In genomic region chr20:23534801-23535593, GRCh38 we compare ENCODE assay signal across 16 cellular contexts. TPM values are rescaled to one million over a fixed set of nuclear protein-coding genes. Genes with fewer than 3 reads are reported as not detected.
DNase-seq lines count a peak whose midpoint lies in the region; ATAC-seq lines count a peak whose summit lies in the region.
"Had no signal": no experiment of that assay in that cellular context is flagged by ENCODE, and none has a peak within 500 bp of the region (broad histone marks: within the 10 kb centered on the region; RNA-seq: fewer than 3 reads in every experiment).

No MANE protein-coding gene starts in this region.

- no peaks in the 10 kb centered on the region for H3K36me3 Mint-ChIP-seq in dendritic cell treated with granulocyte-macrophage colony-stimulating factor and Interleukin-4, amounts not matched to agents 40 ng/mL and 50 ng/mL, for 4 days (ENCODE audit: low read depth)
- H3K36me3 Mint-ChIP-seq: CD8-positive, alpha-beta memory T cell; IgD-negative memory B cell had no signal

- DNase-seq in middle frontal gyrus (ENCODE audit: extremely low spot score, low spot score) = peak; percentile 9
- DNase-seq in posterior cingulate gyrus = peak in 7 of 10 donors; percentile 22 to 93 (median 49)
- no peak for DNase-seq in aorta
- no peak for DNase-seq in effector CD8-positive, alpha-beta T cell (lab: John Stamatoyannopoulos, UW)
- no peak for DNase-seq in NCI-H1417 (lab: John Stamatoyannopoulos, UW)
- DNase-seq in MV-4-11 (lab: John Stamatoyannopoulos, UW) = no peak
- DNase-seq: Caco-2; CD8-positive, alpha-beta memory T cell; DND-41; GDM1; GOT3 had no signal

- H3K36me3 ChIP-seq in aorta (ENCODE audit: control insufficient read depth in 1 of 2, insufficient read depth in 2 of 2, low read length in 1 of 2) = no peaks in the 10 kb centered on the region
- H3K36me3 ChIP-seq: HAP-1 had no signal

- peaks cover 5% of the 10 kb centered on the region for H3K9me3 ChIP-seq in aorta (ENCODE audit: control insufficient read depth, low read length)
- H3K9me3 ChIP-seq: Caco-2, HAP-1 had no signal

- no peaks in the 10 kb centered on the region for H3K4me1 ChIP-seq in aorta (ENCODE audit: control insufficient read depth in 1 of 2, insufficient read depth in 2 of 2, low read length in 2 of 2)
- H3K4me1 ChIP-seq: Caco-2, HAP-1 had no signal

- H3K27ac Mint-ChIP-seq in dendritic cell treated with granulocyte-macrophage colony-stimulating factor and Interleukin-4, amounts not matched to agents 40 ng/mL and 50 ng/mL, for 4 days = peak overlapping the region; percentile 45
- H3K27ac Mint-ChIP-seq: CD8-positive, alpha-beta memory T cell had no signal

- no peak overlapping the region for H3K4me3 Mint-ChIP-seq in dendritic cell treated with granulocyte-macrophage colony-stimulating factor and Interleukin-4, amounts not matched to agents 40 ng/mL and 50 ng/mL, for 4 days
- H3K4me3 Mint-ChIP-seq: CD8-positive, alpha-beta memory T cell; IgD-negative memory B cell had no signal

- intact Hi-C loops in dendritic cell treated with granulocyte-macrophage colony-stimulating factor and Interleukin-4, amounts not matched to agents 40 ng/mL and 50 ng/mL, for 4 days (cut with micrococcal nuclease) = no loop called here
- intact Hi-C loops in posterior cingulate gyrus (cut with DNase I) = no loop called here
- intact Hi-C loops in aorta (cut with DNase I) = no loop called here

- WGBS in aorta, 2 donors = 80 to 83% methylated on average over 20 of the region's 20 CpGs

- peaks cover 10% of the 10 kb centered on the region for H3K27me3 Mint-ChIP-seq in dendritic cell treated with granulocyte-macrophage colony-stimulating factor and Interleukin-4, amounts not matched to agents 40 ng/mL and 50 ng/mL, for 4 days
- H3K27me3 Mint-ChIP-seq: IgD-negative memory B cell had no signal

- ATAC-seq in aorta (ENCODE audit: low FRiP score) = peak; percentile 52

- H3K27me3 ChIP-seq in aorta (ENCODE audit: control insufficient read depth in 1 of 2, insufficient read depth in 2 of 2, low read length in 1 of 2) = no peaks in the 10 kb centered on the region

- no peaks in the 10 kb centered on the region for H3K9me3 Mint-ChIP-seq in dendritic cell treated with granulocyte-macrophage colony-stimulating factor and Interleukin-4, amounts not matched to agents 40 ng/mL and 50 ng/mL, for 4 days

- H3K4me1 Mint-ChIP-seq in dendritic cell treated with granulocyte-macrophage colony-stimulating factor and Interleukin-4, amounts not matched to agents 40 ng/mL and 50 ng/mL, for 4 days (ENCODE audit: low read depth) = peaks cover 19% of the 10 kb centered on the region
- H3K4me1 Mint-ChIP-seq: IgD-negative memory B cell had no signal

- H3K4me3 ChIP-seq in aorta (ENCODE audit: low read length in 2 of 2) = no peak overlapping the region
- H3K4me3 ChIP-seq: HAP-1 had no signal

- no peak overlapping the region for H3K27ac ChIP-seq in aorta (ENCODE audit: low read depth in 1 of 2, low read length in 2 of 2)

RNA-seq across cellular contexts. Expression of gene CST9L, which starts 33.3 kb away (rescaled TPM):
- not detected for total RNA-seq in aorta
- polyA plus RNA-seq in aorta = not detected
- total RNA-seq: Caco-2; CD8-positive, alpha-beta memory T cell; HT-29 had no signal
- polyA plus RNA-seq: BJ; CD8-positive, alpha-beta memory T cell; IgD-negative memory B cell had no signal

RNA-seq across cellular contexts. Expression of gene CST8, which starts 44.1 kb away (rescaled TPM):
- total RNA-seq in aorta = not detected
- polyA plus RNA-seq in aorta = not detected
- total RNA-seq: Caco-2; CD8-positive, alpha-beta memory T cell; HT-29 had no signal
- polyA plus RNA-seq: BJ; CD8-positive, alpha-beta memory T cell; IgD-negative memory B cell had no signal

Comparison
In these comparisons a context has a peak if more than half of its experiments do, and no peak if none do; other contexts are left out.
1. DNase-seq: peak in middle frontal gyrus (single experiment) and posterior cingulate gyrus (7 of 10); none in aorta (0 of 2), effector CD8-positive, alpha-beta T cell (single experiment), NCI-H1417 (0 of 3) and MV-4-11 (single experiment).